1 cellular context compared by ENCODE assay signal in genomic region chr6:168208436-168208835, GRCh38.
TF ChIP-seq lines count a peak whose summit lies in the region.

No MANE protein-coding gene starts in this region.

TF ChIP-seq in GM23338, 12 proteins besides CTCF, POLR2A, EP300 and RAD21 (continued from another document):
- TF ChIP-seq CREB1 (CRISPR knock-in tag; IDR thresholded peaks at IDR 0.05; ENCODE audit: low read depth) (no peak), STAT1 (IDR thresholded peaks at IDR 0.05; ENCODE audit: unreplicated experiment) (no peak), ZNF331 (CRISPR knock-in tag; IDR thresholded peaks at IDR 0.05; ENCODE audit: low read depth) (no peak), REST (IDR thresholded peaks at IDR 0.05; ENCODE audit: unreplicated experiment) (no peak), EZH2phosphoT487 (IDR thresholded peaks at IDR 0.05; ENCODE audit: unreplicated experiment) (no peak), POLR2AphosphoS5 (IDR thresholded peaks at IDR 0.05; ENCODE audit: low read depth) (no peak), ZNF114 (CRISPR knock-in tag; IDR thresholded peaks at IDR 0.05) (no peak), EZH2 (IDR thresholded peaks at IDR 0.05; ENCODE audit: low read depth, unreplicated experiment) (no peak)
